Comparison of ENCODE assay signal across 1 cellular context in the genomic region with DNA sequence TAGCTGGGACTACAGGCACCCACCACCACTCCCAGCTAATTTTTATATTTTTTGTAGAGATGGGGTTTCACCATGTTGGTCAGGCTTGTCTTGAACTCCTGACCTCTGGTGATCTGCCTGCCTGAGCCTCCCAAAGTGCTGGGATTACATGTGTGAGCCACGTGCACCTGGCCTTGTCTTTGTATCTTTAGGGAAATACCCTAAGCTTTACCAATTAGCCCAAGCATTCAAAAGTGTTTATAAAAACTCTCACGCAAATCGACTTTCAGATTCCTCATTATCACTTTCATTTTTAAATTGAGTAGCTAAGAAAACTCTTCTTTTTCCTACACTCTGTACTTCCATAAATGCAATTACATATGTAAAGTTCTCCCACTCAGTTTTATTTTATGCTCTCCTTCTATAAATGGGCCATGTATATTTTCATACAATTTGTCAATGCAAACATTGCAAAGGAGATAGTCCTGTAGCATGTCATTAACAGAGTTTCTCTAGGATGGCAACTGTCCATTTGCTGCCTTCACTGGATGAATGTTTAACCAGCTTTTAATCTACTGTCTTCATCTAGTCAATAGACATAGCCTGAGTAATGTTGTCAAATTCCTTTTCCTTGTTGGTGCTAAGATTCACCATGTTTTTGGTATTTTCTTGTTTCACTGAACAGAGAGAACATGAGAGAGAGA.
TF ChIP-seq lines count a peak whose summit lies in the region.

No MANE protein-coding gene starts in this region.

TF ChIP-seq in GM12878, 131 proteins besides CTCF, POLR2A, EP300 and RAD21 (continued from another document and continues in another):
- TF ChIP-seq NFYA (IDR thresholded peaks at IDR 0.05; ENCODE audit: borderline replicate concordance, low read depth, low read length): no peak
- no peak for TF ChIP-seq ASH2L (IDR thresholded peaks at IDR 0.05; ENCODE audit: borderline replicate concordance, low read depth)
- TF ChIP-seq, protein P1, sequence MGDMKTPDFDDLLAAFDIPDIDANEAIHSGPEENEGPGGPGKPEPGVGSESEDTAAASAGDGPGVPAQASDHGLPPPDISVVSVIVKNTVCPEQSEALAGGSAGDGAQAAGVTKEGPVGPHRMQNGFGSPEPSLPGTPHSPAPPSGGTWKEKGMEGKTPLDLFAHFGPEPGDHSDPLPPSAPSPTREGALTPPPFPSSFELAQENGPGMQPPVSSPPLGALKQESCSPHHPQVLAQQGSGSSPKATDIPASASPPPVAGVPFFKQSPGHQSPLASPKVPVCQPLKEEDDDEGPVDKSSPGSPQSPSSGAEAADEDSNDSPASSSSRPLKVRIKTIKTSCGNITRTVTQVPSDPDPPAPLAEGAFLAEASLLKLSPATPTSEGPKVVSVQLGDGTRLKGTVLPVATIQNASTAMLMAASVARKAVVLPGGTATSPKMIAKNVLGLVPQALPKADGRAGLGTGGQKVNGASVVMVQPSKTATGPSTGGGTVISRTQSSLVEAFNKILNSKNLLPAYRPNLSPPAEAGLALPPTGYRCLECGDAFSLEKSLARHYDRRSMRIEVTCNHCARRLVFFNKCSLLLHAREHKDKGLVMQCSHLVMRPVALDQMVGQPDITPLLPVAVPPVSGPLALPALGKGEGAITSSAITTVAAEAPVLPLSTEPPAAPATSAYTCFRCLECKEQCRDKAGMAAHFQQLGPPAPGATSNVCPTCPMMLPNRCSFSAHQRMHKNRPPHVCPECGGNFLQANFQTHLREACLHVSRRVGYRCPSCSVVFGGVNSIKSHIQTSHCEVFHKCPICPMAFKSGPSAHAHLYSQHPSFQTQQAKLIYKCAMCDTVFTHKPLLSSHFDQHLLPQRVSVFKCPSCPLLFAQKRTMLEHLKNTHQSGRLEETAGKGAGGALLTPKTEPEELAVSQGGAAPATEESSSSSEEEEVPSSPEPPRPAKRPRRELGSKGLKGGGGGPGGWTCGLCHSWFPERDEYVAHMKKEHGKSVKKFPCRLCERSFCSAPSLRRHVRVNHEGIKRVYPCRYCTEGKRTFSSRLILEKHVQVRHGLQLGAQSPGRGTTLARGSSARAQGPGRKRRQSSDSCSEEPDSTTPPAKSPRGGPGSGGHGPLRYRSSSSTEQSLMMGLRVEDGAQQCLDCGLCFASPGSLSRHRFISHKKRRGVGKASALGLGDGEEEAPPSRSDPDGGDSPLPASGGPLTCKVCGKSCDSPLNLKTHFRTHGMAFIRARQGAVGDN (IDR thresholded peaks at IDR 0.05): peak; percentile 74
- TF ChIP-seq SIN3A (IDR thresholded peaks at IDR 0.05; ENCODE audit: low read depth, low read length): no peak
- peak; percentile 32 for TF ChIP-seq JUNB (IDR thresholded peaks at IDR 0.05)
- TF ChIP-seq SIX5 (IDR thresholded peaks at IDR 0.05; ENCODE audit: low read depth, low read length, severe bottlenecking): no peak
- no peak for TF ChIP-seq PAX8 (IDR thresholded peaks at IDR 0.05)
- TF ChIP-seq ZBED1 (IDR thresholded peaks at IDR 0.05; ENCODE audit: borderline replicate concordance): no peak
- peak; percentile 96 for TF ChIP-seq NR2F1 (conservative IDR thresholded peaks at IDR 0.05)
- no peak for TF ChIP-seq POLR2AphosphoS5 (IDR thresholded peaks at IDR 0.05; ENCODE audit: low read length)
- TF ChIP-seq BACH1 (IDR thresholded peaks at IDR 0.05; ENCODE audit: borderline replicate concordance): peak; percentile 49; the same call in 1 of the 2 replicates
- TF ChIP-seq YBX1 (IDR thresholded peaks at IDR 0.05): no peak
- no peak for TF ChIP-seq CHD4 (IDR thresholded peaks at IDR 0.05)
- no peak for TF ChIP-seq SPI1 (IDR thresholded peaks at IDR 0.05; ENCODE audit: borderline replicate concordance, insufficient read depth, low read depth, low read length)
- no peak for TF ChIP-seq LARP7 (IDR thresholded peaks at IDR 0.05)
- TF ChIP-seq RBBP5 (conservative IDR thresholded peaks at IDR 0.05): no peak
- no peak for TF ChIP-seq RFX5 (IDR thresholded peaks at IDR 0.05; ENCODE audit: low read depth, low read length)
- 0 out of 2 replicates have a peak, but pooled peaks have one; percentile 30 for TF ChIP-seq STAT3 (IDR thresholded peaks at IDR 0.05; ENCODE audit: low read depth, low read length)
- TF ChIP-seq ZNF274 (IDR thresholded peaks at IDR 0.05; ENCODE audit: insufficient read depth, insufficient read length): no peak
- TF ChIP-seq CBX3 (IDR thresholded peaks at IDR 0.05; ENCODE audit: borderline replicate concordance, low read depth): no peak
- TF ChIP-seq ZNF207 (IDR thresholded peaks at IDR 0.05; ENCODE audit: borderline replicate concordance): no peak
- TF ChIP-seq, protein P2, sequence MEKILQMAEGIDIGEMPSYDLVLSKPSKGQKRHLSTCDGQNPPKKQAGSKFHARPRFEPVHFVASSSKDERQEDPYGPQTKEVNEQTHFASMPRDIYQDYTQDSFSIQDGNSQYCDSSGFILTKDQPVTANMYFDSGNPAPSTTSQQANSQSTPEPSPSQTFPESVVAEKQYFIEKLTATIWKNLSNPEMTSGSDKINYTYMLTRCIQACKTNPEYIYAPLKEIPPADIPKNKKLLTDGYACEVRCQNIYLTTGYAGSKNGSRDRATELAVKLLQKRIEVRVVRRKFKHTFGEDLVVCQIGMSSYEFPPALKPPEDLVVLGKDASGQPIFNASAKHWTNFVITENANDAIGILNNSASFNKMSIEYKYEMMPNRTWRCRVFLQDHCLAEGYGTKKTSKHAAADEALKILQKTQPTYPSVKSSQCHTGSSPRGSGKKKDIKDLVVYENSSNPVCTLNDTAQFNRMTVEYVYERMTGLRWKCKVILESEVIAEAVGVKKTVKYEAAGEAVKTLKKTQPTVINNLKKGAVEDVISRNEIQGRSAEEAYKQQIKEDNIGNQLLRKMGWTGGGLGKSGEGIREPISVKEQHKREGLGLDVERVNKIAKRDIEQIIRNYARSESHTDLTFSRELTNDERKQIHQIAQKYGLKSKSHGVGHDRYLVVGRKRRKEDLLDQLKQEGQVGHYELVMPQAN (conservative IDR thresholded peaks at IDR 0.05): peak; percentile 52; the same call in 1 of the 2 replicates
- TF ChIP-seq, protein P3, sequence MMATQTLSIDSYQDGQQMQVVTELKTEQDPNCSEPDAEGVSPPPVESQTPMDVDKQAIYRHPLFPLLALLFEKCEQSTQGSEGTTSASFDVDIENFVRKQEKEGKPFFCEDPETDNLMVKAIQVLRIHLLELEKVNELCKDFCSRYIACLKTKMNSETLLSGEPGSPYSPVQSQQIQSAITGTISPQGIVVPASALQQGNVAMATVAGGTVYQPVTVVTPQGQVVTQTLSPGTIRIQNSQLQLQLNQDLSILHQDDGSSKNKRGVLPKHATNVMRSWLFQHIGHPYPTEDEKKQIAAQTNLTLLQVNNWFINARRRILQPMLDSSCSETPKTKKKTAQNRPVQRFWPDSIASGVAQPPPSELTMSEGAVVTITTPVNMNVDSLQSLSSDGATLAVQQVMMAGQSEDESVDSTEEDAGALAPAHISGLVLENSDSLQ (IDR thresholded peaks at IDR 0.05): no peak
- TF ChIP-seq, protein P4, sequence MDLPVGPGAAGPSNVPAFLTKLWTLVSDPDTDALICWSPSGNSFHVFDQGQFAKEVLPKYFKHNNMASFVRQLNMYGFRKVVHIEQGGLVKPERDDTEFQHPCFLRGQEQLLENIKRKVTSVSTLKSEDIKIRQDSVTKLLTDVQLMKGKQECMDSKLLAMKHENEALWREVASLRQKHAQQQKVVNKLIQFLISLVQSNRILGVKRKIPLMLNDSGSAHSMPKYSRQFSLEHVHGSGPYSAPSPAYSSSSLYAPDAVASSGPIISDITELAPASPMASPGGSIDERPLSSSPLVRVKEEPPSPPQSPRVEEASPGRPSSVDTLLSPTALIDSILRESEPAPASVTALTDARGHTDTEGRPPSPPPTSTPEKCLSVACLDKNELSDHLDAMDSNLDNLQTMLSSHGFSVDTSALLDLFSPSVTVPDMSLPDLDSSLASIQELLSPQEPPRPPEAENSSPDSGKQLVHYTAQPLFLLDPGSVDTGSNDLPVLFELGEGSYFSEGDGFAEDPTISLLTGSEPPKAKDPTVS (IDR thresholded peaks at IDR 0.05; ENCODE audit: low read depth, low read length): no peak
- peak; percentile 98 for TF ChIP-seq MTA2 (IDR thresholded peaks at IDR 0.05; ENCODE audit: low read depth)
- TF ChIP-seq, protein P5, sequence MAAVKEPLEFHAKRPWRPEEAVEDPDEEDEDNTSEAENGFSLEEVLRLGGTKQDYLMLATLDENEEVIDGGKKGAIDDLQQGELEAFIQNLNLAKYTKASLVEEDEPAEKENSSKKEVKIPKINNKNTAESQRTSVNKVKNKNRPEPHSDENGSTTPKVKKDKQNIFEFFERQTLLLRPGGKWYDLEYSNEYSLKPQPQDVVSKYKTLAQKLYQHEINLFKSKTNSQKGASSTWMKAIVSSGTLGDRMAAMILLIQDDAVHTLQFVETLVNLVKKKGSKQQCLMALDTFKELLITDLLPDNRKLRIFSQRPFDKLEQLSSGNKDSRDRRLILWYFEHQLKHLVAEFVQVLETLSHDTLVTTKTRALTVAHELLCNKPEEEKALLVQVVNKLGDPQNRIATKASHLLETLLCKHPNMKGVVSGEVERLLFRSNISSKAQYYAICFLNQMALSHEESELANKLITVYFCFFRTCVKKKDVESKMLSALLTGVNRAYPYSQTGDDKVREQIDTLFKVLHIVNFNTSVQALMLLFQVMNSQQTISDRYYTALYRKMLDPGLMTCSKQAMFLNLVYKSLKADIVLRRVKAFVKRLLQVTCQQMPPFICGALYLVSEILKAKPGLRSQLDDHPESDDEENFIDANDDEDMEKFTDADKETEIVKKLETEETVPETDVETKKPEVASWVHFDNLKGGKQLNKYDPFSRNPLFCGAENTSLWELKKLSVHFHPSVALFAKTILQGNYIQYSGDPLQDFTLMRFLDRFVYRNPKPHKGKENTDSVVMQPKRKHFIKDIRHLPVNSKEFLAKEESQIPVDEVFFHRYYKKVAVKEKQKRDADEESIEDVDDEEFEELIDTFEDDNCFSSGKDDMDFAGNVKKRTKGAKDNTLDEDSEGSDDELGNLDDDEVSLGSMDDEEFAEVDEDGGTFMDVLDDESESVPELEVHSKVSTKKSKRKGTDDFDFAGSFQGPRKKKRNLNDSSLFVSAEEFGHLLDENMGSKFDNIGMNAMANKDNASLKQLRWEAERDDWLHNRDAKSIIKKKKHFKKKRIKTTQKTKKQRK (IDR thresholded peaks at IDR 0.05; ENCODE audit: low read depth, low read length): no peak
- TF ChIP-seq TARDBP (IDR thresholded peaks at IDR 0.05; ENCODE audit: borderline replicate concordance): no peak
- peak; percentile 89 for TF ChIP-seq RAD51 (IDR thresholded peaks at IDR 0.05)
- peak; percentile 25; the same call in 1 of the 2 replicates for TF ChIP-seq BMI1 (IDR thresholded peaks at IDR 0.05; ENCODE audit: borderline replicate concordance)
- no peak for TF ChIP-seq PML (IDR thresholded peaks at IDR 0.05; ENCODE audit: low read length)
- TF ChIP-seq CHD2 (IDR thresholded peaks at IDR 0.05; ENCODE audit: borderline replicate concordance, low read depth, low read length): no peak
- TF ChIP-seq, protein P6, sequence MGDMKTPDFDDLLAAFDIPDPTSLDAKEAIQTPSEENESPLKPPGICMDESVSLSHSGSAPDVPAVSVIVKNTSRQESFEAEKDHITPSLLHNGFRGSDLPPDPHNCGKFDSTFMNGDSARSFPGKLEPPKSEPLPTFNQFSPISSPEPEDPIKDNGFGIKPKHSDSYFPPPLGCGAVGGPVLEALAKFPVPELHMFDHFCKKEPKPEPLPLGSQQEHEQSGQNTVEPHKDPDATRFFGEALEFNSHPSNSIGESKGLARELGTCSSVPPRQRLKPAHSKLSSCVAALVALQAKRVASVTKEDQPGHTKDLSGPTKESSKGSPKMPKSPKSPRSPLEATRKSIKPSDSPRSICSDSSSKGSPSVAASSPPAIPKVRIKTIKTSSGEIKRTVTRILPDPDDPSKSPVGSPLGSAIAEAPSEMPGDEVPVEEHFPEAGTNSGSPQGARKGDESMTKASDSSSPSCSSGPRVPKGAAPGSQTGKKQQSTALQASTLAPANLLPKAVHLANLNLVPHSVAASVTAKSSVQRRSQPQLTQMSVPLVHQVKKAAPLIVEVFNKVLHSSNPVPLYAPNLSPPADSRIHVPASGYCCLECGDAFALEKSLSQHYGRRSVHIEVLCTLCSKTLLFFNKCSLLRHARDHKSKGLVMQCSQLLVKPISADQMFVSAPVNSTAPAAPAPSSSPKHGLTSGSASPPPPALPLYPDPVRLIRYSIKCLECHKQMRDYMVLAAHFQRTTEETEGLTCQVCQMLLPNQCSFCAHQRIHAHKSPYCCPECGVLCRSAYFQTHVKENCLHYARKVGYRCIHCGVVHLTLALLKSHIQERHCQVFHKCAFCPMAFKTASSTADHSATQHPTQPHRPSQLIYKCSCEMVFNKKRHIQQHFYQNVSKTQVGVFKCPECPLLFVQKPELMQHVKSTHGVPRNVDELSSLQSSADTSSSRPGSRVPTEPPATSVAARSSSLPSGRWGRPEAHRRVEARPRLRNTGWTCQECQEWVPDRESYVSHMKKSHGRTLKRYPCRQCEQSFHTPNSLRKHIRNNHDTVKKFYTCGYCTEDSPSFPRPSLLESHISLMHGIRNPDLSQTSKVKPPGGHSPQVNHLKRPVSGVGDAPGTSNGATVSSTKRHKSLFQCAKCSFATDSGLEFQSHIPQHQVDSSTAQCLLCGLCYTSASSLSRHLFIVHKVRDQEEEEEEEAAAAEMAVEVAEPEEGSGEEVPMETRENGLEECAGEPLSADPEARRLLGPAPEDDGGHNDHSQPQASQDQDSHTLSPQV (IDR thresholded peaks at IDR 0.05): no peak; the same call in 1 of the 2 replicates
- no peak for TF ChIP-seq SMAD5 (IDR thresholded peaks at IDR 0.05; ENCODE audit: low read depth)
- no peak for TF ChIP-seq SREBF1 (IDR thresholded peaks at IDR 0.05; ENCODE audit: low read length)
- no peak for TF ChIP-seq YY1 (IDR thresholded peaks at IDR 0.05; ENCODE audit: low read depth, low read length)
- no peak for TF ChIP-seq SMARCA5 (IDR thresholded peaks at IDR 0.05)
- TF ChIP-seq, protein P7, sequence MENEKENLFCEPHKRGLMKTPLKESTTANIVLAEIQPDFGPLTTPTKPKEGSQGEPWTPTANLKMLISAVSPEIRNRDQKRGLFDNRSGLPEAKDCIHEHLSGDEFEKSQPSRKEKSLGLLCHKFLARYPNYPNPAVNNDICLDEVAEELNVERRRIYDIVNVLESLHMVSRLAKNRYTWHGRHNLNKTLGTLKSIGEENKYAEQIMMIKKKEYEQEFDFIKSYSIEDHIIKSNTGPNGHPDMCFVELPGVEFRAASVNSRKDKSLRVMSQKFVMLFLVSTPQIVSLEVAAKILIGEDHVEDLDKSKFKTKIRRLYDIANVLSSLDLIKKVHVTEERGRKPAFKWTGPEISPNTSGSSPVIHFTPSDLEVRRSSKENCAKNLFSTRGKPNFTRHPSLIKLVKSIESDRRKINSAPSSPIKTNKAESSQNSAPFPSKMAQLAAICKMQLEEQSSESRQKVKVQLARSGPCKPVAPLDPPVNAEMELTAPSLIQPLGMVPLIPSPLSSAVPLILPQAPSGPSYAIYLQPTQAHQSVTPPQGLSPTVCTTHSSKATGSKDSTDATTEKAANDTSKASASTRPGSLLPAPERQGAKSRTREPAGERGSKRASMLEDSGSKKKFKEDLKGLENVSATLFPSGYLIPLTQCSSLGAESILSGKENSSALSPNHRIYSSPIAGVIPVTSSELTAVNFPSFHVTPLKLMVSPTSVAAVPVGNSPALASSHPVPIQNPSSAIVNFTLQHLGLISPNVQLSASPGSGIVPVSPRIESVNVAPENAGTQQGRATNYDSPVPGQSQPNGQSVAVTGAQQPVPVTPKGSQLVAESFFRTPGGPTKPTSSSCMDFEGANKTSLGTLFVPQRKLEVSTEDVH (IDR thresholded peaks at IDR 0.05; ENCODE audit: low read depth, partially characterized antibody): no peak
- TF ChIP-seq CREB1 (IDR thresholded peaks at IDR 0.05; ENCODE audit: low read depth): no peak
- TF ChIP-seq CBX5 (IDR thresholded peaks at IDR 0.05; ENCODE audit: low read depth): no peak
- TF ChIP-seq FOXK2 (IDR thresholded peaks at IDR 0.05): no peak; the same call in 1 of the 2 replicates
- TF ChIP-seq CEBPB (IDR thresholded peaks at IDR 0.05; ENCODE audit: borderline replicate concordance in 1 of 2, low read depth in 2 of 2, low read length in 2 of 2): no peak
- TF ChIP-seq ZNF384 (IDR thresholded peaks at IDR 0.05; ENCODE audit: borderline replicate concordance, low read depth, low read length): no peak
- TF ChIP-seq TCF12 (IDR thresholded peaks at IDR 0.05; ENCODE audit: low read depth, low read length): peak; percentile 77
- TF ChIP-seq HCFC1 (IDR thresholded peaks at IDR 0.05; ENCODE audit: low read length): no peak
